ENCODE assay signal across 8 cellular contexts in genomic region chr7:10981317-10981716, GRCh38.
"Had no signal": no experiment of that assay in that cellular context is flagged by ENCODE, and none has a peak within 500 bp of the region (broad histone marks: within the 10 kb centered on the region; RNA-seq: fewer than 3 reads in every experiment).

No MANE protein-coding gene starts in this region.

- FAIRE-seq: HTR-8/SVneo had no signal

- DNase-seq: GM23248, GOT3, H9, HCEC 1CT, IMR-90, KBM-7 had no signal

- H2AFZ ChIP-seq: GM23248 had no signal

- H3K27ac ChIP-seq: GM23248, KMS-11 had no signal

- H3K4me2 ChIP-seq: KMS-11 had no signal

- H3K9ac ChIP-seq: GM23248, KMS-11 had no signal

- H3K4me3 ChIP-seq: GM23248 had no signal
